ENCODE assay signal across 8 cellular contexts in the genomic region with DNA sequence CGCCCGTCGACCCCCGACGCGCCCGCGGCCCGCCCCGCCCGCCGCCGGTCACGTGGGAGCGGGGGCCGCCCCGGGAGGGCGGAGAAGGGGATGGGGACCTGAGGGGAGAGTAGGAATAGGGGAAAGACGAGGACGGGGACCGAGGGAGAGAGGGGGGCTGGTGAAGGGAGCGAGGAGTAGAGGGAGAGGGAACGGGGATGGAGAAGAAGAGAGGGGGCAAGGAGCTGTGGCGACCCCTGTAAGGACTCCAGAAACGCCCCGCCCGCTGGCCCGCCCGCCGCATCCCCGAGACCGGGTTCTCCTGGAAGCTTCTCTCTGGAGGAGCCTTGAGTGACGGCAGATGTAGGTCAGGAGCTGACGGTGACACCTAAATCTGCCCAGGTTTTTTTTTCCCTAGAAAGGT. TPM values are rescaled to one million over a fixed set of nuclear protein-coding genes. Genes with fewer than 3 reads are reported as not detected.
DNase-seq lines count a peak whose midpoint lies in the region; ATAC-seq and TF ChIP-seq lines count a peak whose summit lies in the region.

No MANE protein-coding gene starts in this region.

- H3K9me3 ChIP-seq in esophagus muscularis mucosa = no peaks in the 10 kb centered on the region
- no peaks in the 10 kb centered on the region for H3K9me3 ChIP-seq in naive thymus-derived CD4-positive, alpha-beta T cell (ENCODE audit: control insufficient read depth in 2 of 3, low read length in 3 of 3)

- H3K4me3 ChIP-seq in Jurkat, Clone E6-1 (ENCODE audit: low read length) = peak overlapping the region; percentile 77
- H3K4me3 ChIP-seq in esophagus muscularis mucosa = peak overlapping the region; percentile 68 to 89 (median 80)
- H3K4me3 ChIP-seq in naive thymus-derived CD4-positive, alpha-beta T cell (ENCODE audit: low read length) = peak overlapping the region; percentile 69

- H3K36me3 ChIP-seq in esophagus muscularis mucosa = no peaks in the 10 kb centered on the region
- H3K36me3 ChIP-seq in naive thymus-derived CD4-positive, alpha-beta T cell (ENCODE audit: control insufficient read depth in 2 of 3, insufficient read depth in 3 of 3, low read length in 3 of 3) = no peaks in the 10 kb centered on the region

- peak overlapping the region; percentile 84 for H3K4me3 Mint-ChIP-seq in activated B cell treated with CpG ODN at 0.5 μM for 24 hours
- peak overlapping the region; percentile 72 to 90 (median 86) for H3K4me3 Mint-ChIP-seq in naive thymus-derived CD4-positive, alpha-beta T cell

- peak overlapping the region; percentile 67 for H3K27ac Mint-ChIP-seq in activated B cell treated with CpG ODN at 0.5 μM for 24 hours
- H3K27ac Mint-ChIP-seq in naive thymus-derived CD4-positive, alpha-beta T cell = peak overlapping the region; percentile 22 to 90 (median 75)

- POLR2A ChIA-PET in activated B cell treated with CpG ODN at 0.5 μM for 24 hours (lab: Charles Lee) = interaction anchor here (0.8 to 2.7 kb wide), 2 partner anchors 38 to 76 kb away, joined by 4 to 26 read pairs; a partner anchor contains a TSS
- POLR2A ChIA-PET in naive thymus-derived CD4-positive, alpha-beta T cell (lab: Charles Lee) = interaction anchor here (0.9 to 2.3 kb wide), 2 partner anchors 76 to 429 kb away, joined by 3 to 9 read pairs; a partner anchor contains a TSS

- WGBS in esophagus muscularis mucosa = under 1% methylated on average over 34 of the region's 34 CpGs

- peaks cover 13 to 57% (median 37%) of the 10 kb centered on the region in 4 donors for H3K4me1 ChIP-seq in esophagus muscularis mucosa
- H3K4me1 ChIP-seq in naive thymus-derived CD4-positive, alpha-beta T cell (ENCODE audit: control insufficient read depth in 2 of 2, insufficient read depth in 2 of 2, low read length in 2 of 2) = peaks cover 15 to 19% of the 10 kb centered on the region in 2 donors

- DNase-seq in NCI-H524 (lab: John Stamatoyannopoulos, UW) (peak; percentile 19 to 39), NCI-H524 treated with DMSO at 0.1 percent for 48 hours (lab: John Stamatoyannopoulos, UW) (no peak), activated B cell treated with CpG ODN at 0.5 μM for 24 hours (peak; percentile 43), esophagus muscularis mucosa (ENCODE audit: extremely low spot score) (peak; percentile 89)
- no peak for DNase-seq in Jurkat, Clone E6-1 (ENCODE audit: low read depth, low spot score)
- peak in 2 of 9 donors; percentile 19 to 34 for DNase-seq in naive thymus-derived CD4-positive, alpha-beta T cell

- H3K9me3 Mint-ChIP-seq in activated B cell treated with CpG ODN at 0.5 μM for 24 hours = no peaks in the 10 kb centered on the region
- H3K9me3 Mint-ChIP-seq in naive thymus-derived CD4-positive, alpha-beta T cell = peaks cover 0 to 1% (median 0%) of the 10 kb centered on the region in 11 donors

- CTCF ChIA-PET in activated B cell treated with CpG ODN at 0.5 μM for 24 hours (lab: Charles Lee) = no interaction called here
- CTCF ChIA-PET in naive thymus-derived CD4-positive, alpha-beta T cell (lab: Charles Lee) = no interaction called here

- intact Hi-C loops in activated B cell treated with CpG ODN at 0.5 μM for 24 hours (cut with micrococcal nuclease) = loop anchor here (1.0 to 5.0 kb wide), 5 partner anchors 75 to 1042 kb away; a partner anchor contains a TSS
- intact Hi-C loops in esophagus muscularis mucosa (cut with DNase I) = loop anchor here (5.0 kb wide), 2 partner anchors 38 to 72 kb away; no protein-coding TSS in a partner anchor
- intact Hi-C loops in naive thymus-derived CD4-positive, alpha-beta T cell (cut with micrococcal nuclease) = loop anchor here (1.0 to 10.0 kb wide), 13 partner anchors 23 to 1042 kb away; a partner anchor contains a TSS

- H3K4me1 Mint-ChIP-seq in activated B cell treated with CpG ODN at 0.5 μM for 24 hours = peaks cover 49% of the 10 kb centered on the region
- peaks cover 27 to 63% (median 46%) of the 10 kb centered on the region in 7 donors for H3K4me1 Mint-ChIP-seq in naive thymus-derived CD4-positive, alpha-beta T cell

- no peaks in the 10 kb centered on the region for H3K36me3 Mint-ChIP-seq in activated B cell treated with CpG ODN at 0.5 μM for 24 hours (ENCODE audit: low read depth)
- H3K36me3 Mint-ChIP-seq in naive thymus-derived CD4-positive, alpha-beta T cell = peaks cover 0 to 11% (median 6%) of the 10 kb centered on the region in 5 donors

- no peaks in the 10 kb centered on the region for H3K27me3 ChIP-seq in esophagus muscularis mucosa
- H3K27me3 ChIP-seq in naive thymus-derived CD4-positive, alpha-beta T cell (ENCODE audit: control insufficient read depth in 2 of 2, insufficient read depth in 2 of 2, low read length in 2 of 2) = no peaks in the 10 kb centered on the region

- no peak for TF ChIP-seq EP300 in esophagus muscularis mucosa (IDR thresholded peaks at IDR 0.05)

- H3K27me3 Mint-ChIP-seq in activated B cell treated with CpG ODN at 0.5 μM for 24 hours = no peaks in the 10 kb centered on the region
- no peaks in the 10 kb centered on the region for H3K27me3 Mint-ChIP-seq in naive thymus-derived CD4-positive, alpha-beta T cell

- TF ChIP-seq POLR2A in esophagus muscularis mucosa (IDR thresholded peaks at IDR 0.05; ENCODE audit: low read depth) = no peak

- ATAC-seq in GM21526 (IDR thresholded peaks at IDR 0.05; ENCODE audit: low FRiP score, unreplicated experiment) = peak; percentile 26
- ATAC-seq in activated B cell treated with CpG ODN at 0.5 μM for 24 hours (ENCODE audit: low read depth) = no peak
- ATAC-seq in naive thymus-derived CD4-positive, alpha-beta T cell = no peak
- no peak for ATAC-seq in GM18517 (IDR thresholded peaks at IDR 0.05; ENCODE audit: unreplicated experiment)

- peak overlapping the region; percentile 93 to 96 (median 95) for H3K27ac ChIP-seq in esophagus muscularis mucosa (replicated peaks in 1 of 4)
- H3K27ac ChIP-seq in naive thymus-derived CD4-positive, alpha-beta T cell (ENCODE audit: low read depth, low read length) = peak overlapping the region; percentile 85

- TF ChIP-seq CTCF in activated B cell treated with CpG ODN at 0.5 μM for 24 hours (IDR thresholded peaks at IDR 0.05) = no peak
- TF ChIP-seq CTCF in esophagus muscularis mucosa (IDR thresholded peaks at IDR 0.05) = no peak

RNA-seq across cellular contexts. Expression of a gene that starts 0.6 kb away (rescaled TPM):
- polyA plus RNA-seq in Jurkat, Clone E6-1 (2012; ENCODE audit: insufficient read depth, insufficient read length) = 16.7 TPM
- total RNA-seq in activated B cell treated with CpG ODN at 0.5 μM for 24 hours = 19.2 and 19.7 TPM in 2 replicates
- 10 to 100 TPM; 17.1 to 18.9 (median 17.3) TPM for total RNA-seq in esophagus muscularis mucosa
- 10 to 100 TPM; 18.4 to 41.4 (median 25.3) TPM for total RNA-seq in naive thymus-derived CD4-positive, alpha-beta T cell
- polyA plus RNA-seq in naive thymus-derived CD4-positive, alpha-beta T cell = 10 to 100 TPM; 10.3 to 10.7 TPM

Comparison
In these comparisons a context has a peak if more than half of its experiments do, and no peak if none do; other contexts are left out.
1. DNase-seq: peak in NCI-H524 (2 of 2), activated B cell treated with CpG ODN at 0.5 μM for 24 hours (single experiment) and esophagus muscularis mucosa (single experiment); none in NCI-H524 treated with DMSO at 0.1 percent for 48 hours (single experiment) and Jurkat, Clone E6-1 (single experiment).
2. Peak in every context shown above with its lines, with median percentiles within 50 percentile points of each other: H3K4me3 ChIP-seq.